28 cellular contexts compared by ENCODE assay signal in the genomic region with DNA sequence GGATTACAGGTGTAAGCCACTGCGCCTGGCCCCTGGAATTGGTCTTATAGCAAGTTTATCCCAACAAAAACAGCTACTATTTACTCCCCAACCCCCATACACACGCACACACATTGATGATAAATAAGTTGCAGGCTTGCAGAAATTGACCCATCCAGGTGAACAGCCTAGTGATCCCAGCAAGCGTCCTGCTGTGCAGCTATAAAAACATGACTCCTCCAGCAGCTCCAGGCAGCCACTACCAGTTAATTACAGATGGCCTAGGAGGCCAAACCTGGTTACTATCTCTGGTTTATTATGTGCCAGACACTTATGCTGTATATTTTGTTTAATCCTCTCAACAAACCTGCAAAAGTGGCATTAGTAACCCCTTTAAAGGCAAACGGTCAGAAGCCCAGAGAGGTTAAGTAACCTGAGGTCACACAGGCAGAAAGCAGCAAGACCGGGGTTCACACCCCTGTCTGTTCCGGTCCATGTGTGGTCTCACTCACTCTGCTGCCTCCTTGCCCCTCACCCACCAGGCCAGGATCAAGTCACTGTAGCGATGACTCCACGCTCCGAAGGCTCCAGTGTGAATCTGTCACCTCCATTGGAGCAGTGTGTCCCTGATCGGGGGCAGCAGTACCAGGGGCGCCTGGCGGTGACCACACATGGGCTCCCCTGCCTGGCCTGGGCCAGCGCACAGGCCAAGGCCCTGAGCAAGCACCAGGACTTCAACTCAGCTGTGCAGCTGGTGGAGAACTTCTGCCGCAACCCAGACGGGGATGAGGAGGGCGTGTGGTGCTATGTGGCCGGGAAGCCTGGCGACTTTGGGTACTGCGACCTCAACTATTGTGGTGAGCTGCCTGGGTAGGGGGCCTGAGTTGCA. TPM values are rescaled to one million over a fixed set of nuclear protein-coding genes. Genes with fewer than 3 reads are reported as not detected.
"Had no signal": no experiment of that assay in that cellular context is flagged by ENCODE, and none has a peak within 500 bp of the region (broad histone marks: within the 10 kb centered on the region; RNA-seq: fewer than 3 reads in every experiment).

No MANE protein-coding gene starts in this region.

- H3K36me3 Mint-ChIP-seq: activated naive CD4-positive, alpha-beta T cell treated with anti-CD3 and anti-CD28 coated beads, Interleukin-2, amount 50 U/mL, for 72 hours; naive thymus-derived CD4-positive, alpha-beta T cell had no signal

- H3K9me3 Mint-ChIP-seq: activated CD4-positive, alpha-beta T cell treated with anti-CD3 and anti-CD28 coated beads, Interleukin-2, amount 10 ng/mL, durations not matched to agents 7 days and 5 days; activated naive CD4-positive, alpha-beta T cell treated with anti-CD3 and anti-CD28 coated beads, Interleukin-2, amount 50 U/mL, for 72 hours; activated T-cell treated with anti-CD3 and anti-CD28 coated beads, Interleukin-2, amount 50 U/mL, for 24 hours; activated T-helper 17 cell treated with anti-CD3 and anti-CD28 coated beads, Interleukin-2, amount 50 U/mL, for 72 hours; dendritic cell treated with granulocyte-macrophage colony-stimulating factor and Interleukin-4, amounts not matched to agents 40 ng/mL and 50 ng/mL, for 4 days; neural crest cell had no signal

- H3K4me1 Mint-ChIP-seq: activated CD4-positive, alpha-beta T cell treated with anti-CD3 and anti-CD28 coated beads, Interleukin-2, amount 10 ng/mL, durations not matched to agents 7 days and 5 days; activated T-helper 17 cell treated with anti-CD3 and anti-CD28 coated beads, Interleukin-2, amount 50 U/mL, for 72 hours; naive thymus-derived CD4-positive, alpha-beta T cell; neural crest cell had no signal

- H3K9me3 ChIP-seq: left lung, sigmoid colon, thoracic aorta, upper lobe of right lung had no signal

- H3K4me1 ChIP-seq: foreskin keratinocyte, left lung, sigmoid colon, upper lobe of right lung had no signal

- H3K27ac Mint-ChIP-seq: activated CD4-positive, alpha-beta T cell treated with anti-CD3 and anti-CD28 coated beads, Interleukin-2, amount 10 ng/mL, durations not matched to agents 7 days and 5 days; activated naive CD4-positive, alpha-beta T cell treated with anti-CD3 and anti-CD28 coated beads, Interleukin-2, amount 50 U/mL, for 72 hours; activated T-cell treated with anti-CD3 and anti-CD28 coated beads, Interleukin-2, amount 50 U/mL, for 24 hours; activated T-helper 17 cell treated with anti-CD3 and anti-CD28 coated beads, Interleukin-2, amount 50 U/mL, for 72 hours; dendritic cell treated with granulocyte-macrophage colony-stimulating factor and Interleukin-4, amounts not matched to agents 40 ng/mL and 50 ng/mL, for 4 days; naive thymus-derived CD4-positive, alpha-beta T cell; T-helper 17 cell had no signal

- H3K27me3 Mint-ChIP-seq: activated CD4-positive, alpha-beta T cell treated with anti-CD3 and anti-CD28 coated beads, Interleukin-2, amount 10 ng/mL, durations not matched to agents 7 days and 5 days; activated T-cell treated with anti-CD3 and anti-CD28 coated beads, Interleukin-2, amount 50 U/mL, for 24 hours; activated T-helper 17 cell treated with anti-CD3 and anti-CD28 coated beads, Interleukin-2, amount 50 U/mL, for 72 hours; dendritic cell treated with granulocyte-macrophage colony-stimulating factor and Interleukin-4, amounts not matched to agents 40 ng/mL and 50 ng/mL, for 4 days; progenitor cell of endocrine pancreas; T-helper 17 cell had no signal

- ATAC-seq: activated naive CD4-positive, alpha-beta T cell treated with anti-CD3 and anti-CD28 coated beads, Interleukin-2, amount 50 U/mL, for 72 hours; activated T-helper 17 cell treated with anti-CD3 and anti-CD28 coated beads, Interleukin-2, amount 50 U/mL, for 72 hours; foreskin keratinocyte; left lung; naive thymus-derived CD4-positive, alpha-beta T cell; T-helper 17 cell; upper lobe of right lung had no signal

- H3K27me3 ChIP-seq: brain microvascular endothelial cell, foreskin keratinocyte, left lung, sigmoid colon, upper lobe of right lung had no signal

- H3K4me3 Mint-ChIP-seq: activated CD4-positive, alpha-beta T cell treated with anti-CD3 and anti-CD28 coated beads, Interleukin-2, amount 10 ng/mL, durations not matched to agents 7 days and 5 days; activated T-cell treated with anti-CD3 and anti-CD28 coated beads, Interleukin-2, amount 50 U/mL, for 24 hours; activated T-helper 17 cell treated with anti-CD3 and anti-CD28 coated beads, Interleukin-2, amount 50 U/mL, for 72 hours; dendritic cell treated with granulocyte-macrophage colony-stimulating factor and Interleukin-4, amounts not matched to agents 40 ng/mL and 50 ng/mL, for 4 days; naive thymus-derived CD4-positive, alpha-beta T cell; neural crest cell; T-helper 17 cell had no signal

- H3K4me3 ChIP-seq: left lung, lung, sigmoid colon, thoracic aorta, upper lobe of right lung had no signal

- DNase-seq: activated CD4-positive, alpha-beta T cell treated with anti-CD3 and anti-CD28 coated beads, Interleukin-2, amount 10 ng/mL, durations not matched to agents 7 days and 5 days; activated CD4-positive, CD25-positive, alpha-beta regulatory T cell treated with anti-CD3 and anti-CD28 coated beads, Interleukin-2, amount 50 U/mL, for 72 hours; activated CD8-positive, alpha-beta memory T cell treated with anti-CD3 and anti-CD28 coated beads for 24 hours; activated CD8-positive, alpha-beta memory T cell treated with anti-CD3 and anti-CD28 coated beads, Interleukin-2, amount 50 U/mL, for 4 hours; activated T-cell treated with anti-CD3 and anti-CD28 coated beads, Interleukin-2, amount 50 U/mL, for 24 hours; brain microvascular endothelial cell; caudate nucleus; effector CD4-positive, alpha-beta T cell; foreskin keratinocyte; left lung; naive thymus-derived CD4-positive, alpha-beta T cell; retina; sigmoid colon; stimulated activated CD4-positive, alpha-beta T cell treated with anti-CD3 and anti-CD28 coated beads, Interleukin-4, amount 100 ng/mL, for 1 hour; stimulated activated naive CD4-positive, alpha-beta T cell treated with Interleukin-2 at 50 U/mL for 16 hours; T-helper 17 cell; upper lobe of right lung had no signal

- H3K36me3 ChIP-seq: brain microvascular endothelial cell, left lung, sigmoid colon, thoracic aorta, upper lobe of right lung had no signal

- H3K27ac ChIP-seq: brain microvascular endothelial cell, foreskin keratinocyte, left lung, sigmoid colon, thoracic aorta, upper lobe of right lung, VCaP had no signal

RNA-seq across cellular contexts. Expression of a gene that starts 6.6 kb away (rescaled TPM):
- total RNA-seq: activated naive CD4-positive, alpha-beta T cell treated with anti-CD3 and anti-CD28 coated beads, Interleukin-2, amount 50 U/mL, for 72 hours; activated T-helper 17 cell treated with anti-CD3 and anti-CD28 coated beads, Interleukin-2, amount 50 U/mL, for 72 hours; foreskin keratinocyte; glomerular endothelial cell; kidney epithelial cell; left lung; neural crest cell; T-helper 17 cell; thoracic aorta; upper lobe of right lung had no signal
- polyA plus RNA-seq: adipose tissue; foreskin keratinocyte; naive thymus-derived CD4-positive, alpha-beta T cell had no signal
